In the genomic region with DNA sequence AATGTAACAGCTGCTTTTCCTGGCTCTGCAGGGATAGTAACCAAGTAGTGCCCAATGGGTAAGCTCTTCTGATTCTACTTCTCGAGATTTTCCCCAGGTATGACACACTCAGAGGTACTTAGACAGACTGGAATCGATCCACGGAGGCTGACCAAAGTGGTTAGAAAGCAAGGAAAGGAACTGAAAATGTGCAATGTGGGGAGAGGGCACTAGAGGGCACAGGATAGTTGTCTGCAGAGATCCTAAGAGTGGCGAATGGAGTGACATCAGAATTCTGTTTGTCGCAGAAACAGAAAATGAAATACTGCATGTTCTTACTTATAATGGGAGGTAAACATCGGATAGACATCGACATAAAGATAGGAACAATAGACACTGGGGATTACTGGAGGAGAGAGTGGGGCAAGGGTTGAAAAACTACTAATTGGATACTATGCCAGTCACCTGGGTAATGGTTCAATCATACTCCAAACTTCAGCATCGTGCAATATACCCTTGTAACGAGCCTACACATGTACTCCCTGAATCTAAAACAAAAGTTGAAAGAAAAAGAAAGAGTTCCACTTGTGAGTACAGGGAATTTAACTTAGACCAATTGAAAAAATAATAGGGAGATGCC, we compare ENCODE assay signal across 8 cellular contexts. TPM values are rescaled to one million over a fixed set of nuclear protein-coding genes. Genes with fewer than 3 reads are reported as not detected.
A peak's percentile ranks its signal among the peaks of the same experiment; 100 is the strongest.
DNase-seq lines count a peak whose midpoint lies in the region; ATAC-seq and TF ChIP-seq lines count a peak whose summit lies in the region.

No MANE protein-coding gene starts in this region.

- intact Hi-C loops in left lung (cut with DNase I) = no loop called here

- no peaks in the 10 kb centered on the region for H3K36me3 ChIP-seq in left lung

- no peaks in the 10 kb centered on the region for H3K27me3 ChIP-seq in left lung

- no peaks in the 10 kb centered on the region for H3K4me1 ChIP-seq in left lung

- DNase-seq in activated T-cell treated with anti-CD3 and anti-CD28 coated beads, Interleukin-2, amount 50 U/mL, for 48 hours = peak; percentile 21 to 25
- DNase-seq in activated T-cell treated with anti-CD3 and anti-CD28 coated beads for 4 hours (no peak), NCI-H1694 (lab: John Stamatoyannopoulos, UW) (peak; percentile 49), astrocyte of the cerebellum (ENCODE audit: low read depth) (no peak), left lung (no peak)
- DNase-seq in stimulated activated CD4-positive, alpha-beta T cell treated with anti-CD3 and anti-CD28 coated beads, Interleukin-4, amount 100 ng/mL, for 4 hours = no peak

- ATAC-seq in GM21825 (IDR thresholded peaks at IDR 0.05; ENCODE audit: unreplicated experiment) (peak; percentile 73), left lung (peak; percentile 76), HG03521 (IDR thresholded peaks at IDR 0.05; ENCODE audit: unreplicated experiment) (no peak)

- peak; percentile 63 for TF ChIP-seq CTCF in astrocyte of the cerebellum (IDR thresholded peaks at IDR 0.05; ENCODE audit: low read depth, low read length, missing control alignments)
- no peak for TF ChIP-seq CTCF in left lung (IDR thresholded peaks at IDR 0.05)

- no peaks in the 10 kb centered on the region for H3K9me3 ChIP-seq in left lung

- no peak overlapping the region for H3K27ac ChIP-seq in left lung

- H3K4me3 ChIP-seq in astrocyte of the cerebellum (ENCODE audit: low read depth, low read length) = no peak overlapping the region
- no peak overlapping the region for H3K4me3 ChIP-seq in left lung

- in situ Hi-C loops in astrocyte of the cerebellum (cut with HindIII; ENCODE audit: low sequenced_read_pairs) = no loop called here

RNA-seq across cellular contexts. Expression of a gene that starts 23.3 kb away (rescaled TPM):
- total RNA-seq in left lung = 1 to 10 TPM; 3.4 to 3.5 TPM

Comparison
In these comparisons a context has a peak if more than half of its experiments do, and no peak if none do; other contexts are left out.
1. DNase-seq: peak in activated T-cell treated with anti-CD3 and anti-CD28 coated beads, Interleukin-2, amount 50 U/mL, for 48 hours (2 of 2) and NCI-H1694 (single experiment); none in activated T-cell treated with anti-CD3 and anti-CD28 coated beads for 4 hours (single experiment), astrocyte of the cerebellum (single experiment), left lung (0 of 2) and stimulated activated CD4-positive, alpha-beta T cell treated with anti-CD3 and anti-CD28 coated beads, Interleukin-4, amount 100 ng/mL, for 4 hours (0 of 2).